ENCODE assay signal across 11 cellular contexts in the genomic region with DNA sequence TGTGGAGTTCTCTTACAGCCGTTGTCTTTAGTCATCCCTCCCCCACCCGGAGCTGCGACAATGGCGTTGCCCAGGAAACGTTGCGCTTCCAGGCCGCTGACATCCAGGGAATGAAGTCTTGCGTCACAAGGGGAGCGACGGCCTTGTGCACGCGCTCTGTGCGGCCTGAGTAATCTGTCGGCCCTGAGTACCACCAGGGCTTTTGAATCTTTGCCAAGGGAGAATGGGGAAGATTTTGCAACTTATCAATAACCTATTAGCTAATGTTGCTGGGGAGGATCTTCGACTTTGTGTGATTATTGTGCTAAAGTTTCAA. TPM values are rescaled to one million over a fixed set of nuclear protein-coding genes. Genes with fewer than 3 reads are reported as not detected.
A peak's percentile ranks its signal among the peaks of the same experiment; 100 is the strongest.
DNase-seq lines count a peak whose midpoint lies in the region; TF ChIP-seq lines count a peak whose summit lies in the region.
"Had no signal": no experiment of that assay in that cellular context is flagged by ENCODE, and none has a peak within 500 bp of the region (broad histone marks: within the 10 kb centered on the region; RNA-seq: fewer than 3 reads in every experiment).

Gene SOX30 (minus strand): TSS at position 62 of the 316 bp plus-strand sequence. CDS start 360 bp downstream, outside the sequence.

- H3K9me3 ChIP-seq in adipocyte (ENCODE audit: control insufficient read depth, low read length) (peaks cover 41% of the 10 kb centered on the region), stomach (peaks cover 0 to 14% (median 3%) of the 10 kb centered on the region in 4 donors), MG63 (peaks cover 3% of the 10 kb centered on the region; the same call in 1 of the 2 replicates)

- intact Hi-C loops in stomach (cut with DNase I; ENCODE audit: low total_unique reads) = no loop called here

- no peak for TF ChIP-seq EP300 in stomach (IDR thresholded peaks at IDR 0.05)

- peaks cover 30% of the 10 kb centered on the region for H3K36me3 Mint-ChIP-seq in T-helper 1 cell treated with Interleukin-12 subunit alpha and Interleukin-12 subunit beta and Interleukin-4 antibody, amounts not matched to agents 30 μg/mL and 1 μg/mL, for 36 hours (ENCODE audit: low read depth)

- peaks cover 19% of the 10 kb centered on the region for H3K4me1 Mint-ChIP-seq in T-helper 1 cell treated with Interleukin-12 subunit alpha and Interleukin-12 subunit beta and Interleukin-4 antibody, amounts not matched to agents 30 μg/mL and 1 μg/mL, for 36 hours (ENCODE audit: low read depth)
- H3K4me1 Mint-ChIP-seq: mesothelial cell of epicardium had no signal

- H3K4me1 ChIP-seq in adipocyte (ENCODE audit: control insufficient read depth, insufficient read depth, low read length) (no peaks in the 10 kb centered on the region), stomach (peaks cover 0 to 12% (median 8%) of the 10 kb centered on the region in 4 donors)

- DNase-seq in T-helper 1 cell = no peak
- DNase-seq in adipocyte (ENCODE audit: low read depth) = no peak
- DNase-seq in kidney epithelial cell (ENCODE audit: low read depth) = no peak
- no peak for DNase-seq in stomach
- DNase-seq in MG63 = no peak
- DNase-seq in activated effector memory CD4-positive, alpha-beta T cell treated with Interleukin-2 at 50 U/mL for 16 hours = no peak
- no peak for DNase-seq in RKO (ENCODE audit: low spot score)
- DNase-seq: cerebellar nuclear complex had no signal

- TF ChIP-seq POLR2A in stomach (IDR thresholded peaks at IDR 0.05) = no peak

- H3K9ac ChIP-seq in adipocyte (ENCODE audit: low read length) = peak within 1 kb of the TSS; percentile 12

- WGBS in stomach, 5 donors = 91 to 95% (median 92%) methylated on average over 15 of the region's 15 CpGs

- H3K36me3 ChIP-seq in adipocyte (ENCODE audit: control insufficient read depth, insufficient read depth, low read length, severe bottlenecking) (no peaks in the 10 kb centered on the region), kidney epithelial cell (ENCODE audit: control insufficient read depth, insufficient read depth, low read length) (no peaks in the 10 kb centered on the region), stomach (no peaks in the 10 kb centered on the region), MG63 (no peaks in the 10 kb centered on the region)

- no peaks in the 10 kb centered on the region for H3K27me3 ChIP-seq in adipocyte (replicated peaks; ENCODE audit: control insufficient read depth, insufficient read depth, low read length)
- no peaks in the 10 kb centered on the region for H3K27me3 ChIP-seq in kidney epithelial cell (ENCODE audit: control insufficient read depth, insufficient read depth, low read length)
- peaks cover 0 to 5% (median 0%) of the 10 kb centered on the region in 3 donors for H3K27me3 ChIP-seq in stomach
- H3K27me3 ChIP-seq in MG63 = no peaks in the 10 kb centered on the region

- no peaks in the 10 kb centered on the region for H3K27me3 Mint-ChIP-seq in T-helper 1 cell treated with Interleukin-12 subunit alpha and Interleukin-12 subunit beta and Interleukin-4 antibody, amounts not matched to agents 30 μg/mL and 1 μg/mL, for 36 hours (ENCODE audit: low read depth)

- H3K4me3 Mint-ChIP-seq in T-helper 1 cell treated with Interleukin-12 subunit alpha and Interleukin-12 subunit beta and Interleukin-4 antibody, amounts not matched to agents 30 μg/mL and 1 μg/mL, for 36 hours = peak within 1 kb of the TSS; percentile 71
- H3K4me3 Mint-ChIP-seq: mesothelial cell of epicardium had no signal

- peak within 1 kb of the TSS in 3 of 5 donors; percentile 29 to 57 (median 54) for H3K27ac ChIP-seq in stomach
- H3K27ac ChIP-seq: 22Rv1 had no signal

- H3K9me3 Mint-ChIP-seq in T-helper 1 cell treated with Interleukin-12 subunit alpha and Interleukin-12 subunit beta and Interleukin-4 antibody, amounts not matched to agents 30 μg/mL and 1 μg/mL, for 36 hours = peaks cover 45% of the 10 kb centered on the region

- peak within 1 kb of the TSS; percentile 76 for H3K27ac Mint-ChIP-seq in T-helper 1 cell treated with Interleukin-12 subunit alpha and Interleukin-12 subunit beta and Interleukin-4 antibody, amounts not matched to agents 30 μg/mL and 1 μg/mL, for 36 hours
- H3K27ac Mint-ChIP-seq: mesothelial cell of epicardium had no signal

- TF ChIP-seq CTCF in kidney epithelial cell (IDR thresholded peaks at IDR 0.05; ENCODE audit: insufficient read depth, low read length, poor library complexity, severe bottlenecking) (no peak), stomach (IDR thresholded peaks at IDR 0.05) (no peak)

- peak within 1 kb of the TSS; percentile 68 for H3K4me3 ChIP-seq in adipocyte (ENCODE audit: low read length)
- H3K4me3 ChIP-seq in kidney epithelial cell (ENCODE audit: low read depth, low read length) = peak within 1 kb of the TSS; percentile 30
- peak within 1 kb of the TSS; percentile 47 to 53 (median 49) for H3K4me3 ChIP-seq in stomach
- H3K4me3 ChIP-seq in MG63 = no peak within 1 kb of the TSS

RNA-seq across cellular contexts. Expression of gene SOX30, which starts in this region (rescaled TPM):
- 0.08 TPM in 1 of 2 replicates, not detected in the other for total RNA-seq in kidney epithelial cell
- under 1 TPM in 1 of 5 donors, not detected in 4; 0.29 TPM for total RNA-seq in stomach
- under 1 TPM in 1 of 3 donors, not detected in 2; 0.08 TPM for polyA plus RNA-seq in stomach
- not detected in 2 replicates for total RNA-seq in MG63 (2014; rRNA removed; shearing (Covaris generic); ENCODE audit: low replicate concordance)
- total RNA-seq: mesothelial cell of epicardium had no signal
